ENCODE assay signal across 8 cellular contexts in genomic region chr19:35029737-35030256, GRCh38. TPM values are rescaled to one million over a fixed set of nuclear protein-coding genes. Genes with fewer than 3 reads are reported as not detected.
DNase-seq lines count a peak whose midpoint lies in the region; ATAC-seq and TF ChIP-seq lines count a peak whose summit lies in the region.

No MANE protein-coding gene starts in this region.

- no peak overlapping the region for H3K27ac Mint-ChIP-seq in nephron

- peaks cover 25% of the 10 kb centered on the region for H3K36me3 Mint-ChIP-seq in nephron (ENCODE audit: low read depth)

- H3K4me3 ChIP-seq in AG09309 (ENCODE audit: control insufficient read depth, low read depth, low read length) (peak overlapping the region; percentile 46), HUES64 (ENCODE audit: low read length) (peak overlapping the region; percentile 54), choroid plexus epithelial cell (ENCODE audit: low read depth, low read length) (peak overlapping the region; percentile 60)

- ATAC-seq in GM18867 (IDR thresholded peaks at IDR 0.05; ENCODE audit: unreplicated experiment): no peak

- peaks cover 3% of the 10 kb centered on the region; the same call in 1 of the 2 replicates for H3K4me1 ChIP-seq in HUES64 (ENCODE audit: insufficient read depth, low read length)

- WGBS in HUES64: 21% methylated on average over 11 of the region's 11 CpGs

- peaks cover 35% of the 10 kb centered on the region for H3K36me3 ChIP-seq in HUES64 (ENCODE audit: insufficient read depth, low read length)

- H3K27me3 ChIP-seq in HUES64 (ENCODE audit: insufficient read depth, low read length): peaks cover 27% of the 10 kb centered on the region

- H3K4me1 Mint-ChIP-seq in nephron: peaks cover 6% of the 10 kb centered on the region

- DNase-seq in AG09309 (ENCODE audit: low read depth) (no peak), choroid plexus epithelial cell (ENCODE audit: low read depth) (no peak), DMS79 treated with DMSO at 0.1 percent for 48 hours (lab: John Stamatoyannopoulos, UW) (no peak), pons (ENCODE audit: low spot score) (no peak), MV-4-11 (lab: John Stamatoyannopoulos, UW) (no peak)

- H3K4me3 Mint-ChIP-seq in nephron: peak overlapping the region; percentile 68 to 78 (median 72)

- TF ChIP-seq CTCF in AG09309 (IDR thresholded peaks at IDR 0.05; ENCODE audit: control insufficient read depth, insufficient read depth, low read depth, low read length, missing control alignments) (no peak), choroid plexus epithelial cell (conservative IDR thresholded peaks at IDR 0.05; ENCODE audit: low read depth, low read length) (no peak), nephron (IDR thresholded peaks at IDR 0.05; ENCODE audit: unreplicated experiment in 3 of 3) (no peak)

- H3K9me3 ChIP-seq in HUES64 (ENCODE audit: insufficient read depth, low read depth, low read length): no peaks in the 10 kb centered on the region

- H3K9me3 Mint-ChIP-seq in nephron: no peaks in the 10 kb centered on the region

- H3K9ac ChIP-seq in HUES64 (ENCODE audit: low read depth, low read length): no peak overlapping the region

- H3K27me3 Mint-ChIP-seq in nephron (ENCODE audit: low read depth): peaks cover 55% of the 10 kb centered on the region

- no peak overlapping the region for H3K27ac ChIP-seq in HUES64 (ENCODE audit: low read depth, low read length)

RNA-seq across cellular contexts. Expression of gene SCN1B, which starts 0.5 kb away (rescaled TPM):
- 1.9 TPM for polyA plus RNA-seq in HUES64 (2013, experiment 1 of 2)
- 1.8 TPM for polyA plus RNA-seq in HUES64 (2013, experiment 2 of 2)

RNA-seq across cellular contexts. Expression of gene HPN, which starts 11.7 kb away (rescaled TPM):
- 3.2 TPM for polyA plus RNA-seq in HUES64 (2013, experiment 1 of 2)
- 6.3 TPM for polyA plus RNA-seq in HUES64 (2013, experiment 2 of 2)

RNA-seq across cellular contexts. Expression of gene GRAMD1A, which starts 29.7 kb away (rescaled TPM):
- 86.1 TPM for polyA plus RNA-seq in HUES64 (2013, experiment 1 of 2)
- polyA plus RNA-seq in HUES64 (2013, experiment 2 of 2): 110 TPM
